Comparison of ENCODE assay signal across 29 cellular contexts in genomic region chr21:37118187-37118826, GRCh38. TPM values are rescaled to one million over a fixed set of nuclear protein-coding genes. Genes with fewer than 3 reads are reported as not detected.
DNase-seq lines count a peak whose midpoint lies in the region; ATAC-seq and TF ChIP-seq lines count a peak whose summit lies in the region.
"Had no signal": no experiment of that assay in that cellular context is flagged by ENCODE, and none has a peak within 500 bp of the region (broad histone marks: within the 10 kb centered on the region; RNA-seq: fewer than 3 reads in every experiment).

No MANE protein-coding gene starts in this region.

- H3K4me3 ChIP-seq in HEK293 (ENCODE audit: low read depth, low read length) = no peak overlapping the region
- H3K4me3 ChIP-seq: adrenal gland, esophagus squamous epithelium, heart right ventricle, MG63, PC-9 had no signal

- no peak for DNase-seq in activated CD4-positive, alpha-beta T cell treated with anti-CD3 and anti-CD28 coated beads for 36 hours
- DNase-seq in activated CD4-positive, alpha-beta T cell treated with anti-CD3 and anti-CD28 coated beads, Interleukin-2, amount 50 U/mL, for 48 hours = no peak
- no peak for DNase-seq in central memory CD8-positive, alpha-beta T cell (ENCODE audit: low spot score in 2 of 2)
- DNase-seq in nephron progenitor cell (no peak), NCI-H2029 (lab: John Stamatoyannopoulos, UW) (no peak), COLO829 (ENCODE audit: low spot score) (no peak)
- no peak for DNase-seq in activated CD8-positive, alpha-beta memory T cell treated with anti-CD3 and anti-CD28 coated beads for 24 hours
- DNase-seq: activated CD4-positive, CD25-positive, alpha-beta regulatory T cell treated with anti-CD3 and anti-CD28 coated beads, Interleukin-2, amount 50 U/mL, for 72 hours; activated T-cell treated with anti-CD3 and anti-CD28 coated beads, Interleukin-2, amount 50 U/mL, for 1 hour; adrenal gland; C1 segment of cervical spinal cord; cerebellar nuclear complex; dermis blood vessel endothelial cell; esophagus squamous epithelium; foreskin melanocyte; GOT3; heart right ventricle; KBM-7; MG63; NCI-H1105 treated with DMSO at 0.1 percent for 48 hours; NCI-H187 treated with DMSO at 0.1 percent for 48 hours; NCI-H526; SHP77 had no signal

- H3K36me3 Mint-ChIP-seq in activated CD4-positive, alpha-beta T cell treated with anti-CD3 and anti-CD28 coated beads for 36 hours (ENCODE audit: low read depth) = peaks cover 31% of the 10 kb centered on the region
- peaks cover 3% of the 10 kb centered on the region for H3K36me3 Mint-ChIP-seq in central memory CD8-positive, alpha-beta T cell (ENCODE audit: insufficient read depth)
- H3K36me3 Mint-ChIP-seq in nephron progenitor cell (ENCODE audit: low read depth) = peaks cover 53% of the 10 kb centered on the region

- H3K9me3 Mint-ChIP-seq in activated CD4-positive, alpha-beta T cell treated with anti-CD3 and anti-CD28 coated beads for 36 hours (ENCODE audit: low read depth) = no peaks in the 10 kb centered on the region
- no peaks in the 10 kb centered on the region for H3K9me3 Mint-ChIP-seq in central memory CD8-positive, alpha-beta T cell
- H3K9me3 Mint-ChIP-seq in nephron progenitor cell = peaks cover 5% of the 10 kb centered on the region
- H3K9me3 Mint-ChIP-seq: natural killer cell treated with Interleukin-12 subunit alpha and Interleukin-12 subunit beta and Interleukin-15 and Interleukin-18, amount 100 ng/mL, for 72 hours; stimulated activated effector memory CD8-positive, alpha-beta T cell treated with anti-CD3 and anti-CD28 coated beads, Interleukin-12 subunit alpha, Interleukin-12 subunit beta, amount 100 ng/mL, for 72 hours; T-helper 2 cell treated with Interferon-gamma antibody and Interleukin-4, amounts not matched to agents 5 μg/mL and 100 μg/mL, for 36 hours had no signal

- TF ChIP-seq CTCF in HEK293 (tag by site-specific recombination; IDR thresholded peaks at IDR 0.05) = no peak
- no peak for TF ChIP-seq CTCF in nephron progenitor cell (IDR thresholded peaks at IDR 0.05)

- H3K4me1 ChIP-seq in HEK293 (ENCODE audit: control insufficient read depth, insufficient read depth, low read length) = peaks cover 15% of the 10 kb centered on the region
- H3K4me1 ChIP-seq: adrenal gland, heart right ventricle had no signal

- H3K36me3 ChIP-seq in HEK293 (ENCODE audit: control insufficient read depth in 2 of 2, insufficient read depth in 1 of 2, low read length in 2 of 2) = peaks cover 4 to 5% of the 10 kb centered on the region in 2 experiments

- CTCF ChIA-PET in activated CD4-positive, alpha-beta T cell treated with anti-CD3 and anti-CD28 coated beads for 36 hours (lab: Charles Lee) = no interaction called here
- CTCF ChIA-PET in HEK293 (lab: Yijun Ruan, JAX) = interaction anchor here (0.9 kb wide), 1 partner anchor 48 kb away, joined by 3 read pairs; no protein-coding TSS in a partner anchor

- intact Hi-C loops in activated CD4-positive, alpha-beta T cell treated with anti-CD3 and anti-CD28 coated beads for 36 hours (cut with DNase I, micrococcal nuclease) = no loop called here

- H3K9me3 ChIP-seq in HEK293 (ENCODE audit: control insufficient read depth, insufficient read depth, low read depth, low read length) = no peaks in the 10 kb centered on the region
- H3K9me3 ChIP-seq: adrenal gland, esophagus squamous epithelium, heart right ventricle, MG63 had no signal

- no peak overlapping the region for H3K27ac ChIP-seq in HEK293 (ENCODE audit: extremely low read depth, low read depth, low read length)
- H3K27ac ChIP-seq: 22Rv1, adrenal gland, esophagus squamous epithelium, heart right ventricle, PC-9 had no signal

- no peaks in the 10 kb centered on the region for H3K27me3 Mint-ChIP-seq in activated CD4-positive, alpha-beta T cell treated with anti-CD3 and anti-CD28 coated beads for 36 hours
- no peaks in the 10 kb centered on the region for H3K27me3 Mint-ChIP-seq in central memory CD8-positive, alpha-beta T cell
- H3K27me3 Mint-ChIP-seq in nephron progenitor cell (ENCODE audit: low read depth, poor library complexity) = no peaks in the 10 kb centered on the region
- H3K27me3 Mint-ChIP-seq: natural killer cell treated with Interleukin-12 subunit alpha and Interleukin-12 subunit beta and Interleukin-15 and Interleukin-18, amount 100 ng/mL, for 72 hours had no signal

- peak overlapping the region; percentile 65 for H3K27ac Mint-ChIP-seq in activated CD4-positive, alpha-beta T cell treated with anti-CD3 and anti-CD28 coated beads for 36 hours
- H3K27ac Mint-ChIP-seq in central memory CD8-positive, alpha-beta T cell (ENCODE audit: low read depth) = peak overlapping the region; percentile 77
- H3K27ac Mint-ChIP-seq in nephron progenitor cell = peak overlapping the region; percentile 1
- H3K27ac Mint-ChIP-seq: T-helper 2 cell treated with Interferon-gamma antibody and Interleukin-4, amounts not matched to agents 5 μg/mL and 100 μg/mL, for 36 hours had no signal

- H3K4me1 Mint-ChIP-seq in activated CD4-positive, alpha-beta T cell treated with anti-CD3 and anti-CD28 coated beads for 36 hours = peaks cover 32% of the 10 kb centered on the region
- peaks cover 21% of the 10 kb centered on the region for H3K4me1 Mint-ChIP-seq in central memory CD8-positive, alpha-beta T cell
- H3K4me1 Mint-ChIP-seq in nephron progenitor cell = peaks cover 16% of the 10 kb centered on the region

- no peak for ATAC-seq in activated CD4-positive, alpha-beta T cell treated with anti-CD3 and anti-CD28 coated beads for 36 hours
- no peak for ATAC-seq in central memory CD8-positive, alpha-beta T cell (replicated peaks; ENCODE audit: extremely low read depth, poor library complexity, severe bottlenecking)
- ATAC-seq: heart right ventricle; natural killer cell treated with Interleukin-12 subunit alpha and Interleukin-12 subunit beta and Interleukin-15 and Interleukin-18, amount 100 ng/mL, for 72 hours; stimulated activated effector memory CD8-positive, alpha-beta T cell treated with anti-CD3 and anti-CD28 coated beads, Interleukin-12 subunit alpha, Interleukin-12 subunit beta, amount 100 ng/mL, for 72 hours had no signal

- H3K4me3 Mint-ChIP-seq in activated CD4-positive, alpha-beta T cell treated with anti-CD3 and anti-CD28 coated beads for 36 hours = no peak overlapping the region
- no peak overlapping the region for H3K4me3 Mint-ChIP-seq in central memory CD8-positive, alpha-beta T cell
- H3K4me3 Mint-ChIP-seq in nephron progenitor cell = no peak overlapping the region
- H3K4me3 Mint-ChIP-seq: natural killer cell treated with Interleukin-12 subunit alpha and Interleukin-12 subunit beta and Interleukin-15 and Interleukin-18, amount 100 ng/mL, for 72 hours; T-helper 2 cell treated with Interferon-gamma antibody and Interleukin-4, amounts not matched to agents 5 μg/mL and 100 μg/mL, for 36 hours had no signal

- POLR2A ChIA-PET in activated CD4-positive, alpha-beta T cell treated with anti-CD3 and anti-CD28 coated beads for 36 hours (lab: Charles Lee) = no interaction called here
- POLR2A ChIA-PET in HEK293 (lab: Yijun Ruan, JAX) = no interaction called here

TF ChIP-seq in HEK293, 187 proteins besides CTCF, POLR2A, EP300 and RAD21:
- TF ChIP-seq PRDM10 (tag by site-specific recombination; IDR thresholded peaks at IDR 0.05) (peak; percentile 51; the same call in 1 of the 2 replicates), ZNF155 (tag by site-specific recombination; IDR thresholded peaks at IDR 0.05) (no peak)

RNA-seq across cellular contexts. Expression of gene TTC3, which starts 45.3 kb away (rescaled TPM):
- 10 to 100 TPM; 65.1 to 78.9 TPM for total RNA-seq in activated CD4-positive, alpha-beta T cell treated with anti-CD3 and anti-CD28 coated beads for 36 hours

RNA-seq across cellular contexts. Expression of gene PIGP, which starts 45.4 kb away (rescaled TPM):
- total RNA-seq in activated CD4-positive, alpha-beta T cell treated with anti-CD3 and anti-CD28 coated beads for 36 hours = 10 to 100 TPM; 32.8 to 41.0 TPM

Comparison
In these comparisons a context has a peak if more than half of its experiments do, and no peak if none do; other contexts are left out.
1. H3K27ac Mint-ChIP-seq: peak in every context shown above with its lines; median percentile 77 in central memory CD8-positive, alpha-beta T cell; 65 in activated CD4-positive, alpha-beta T cell treated with anti-CD3 and anti-CD28 coated beads for 36 hours; 1 in nephron progenitor cell.